ENCODE assay signal across 1 cellular context in the genomic region with DNA sequence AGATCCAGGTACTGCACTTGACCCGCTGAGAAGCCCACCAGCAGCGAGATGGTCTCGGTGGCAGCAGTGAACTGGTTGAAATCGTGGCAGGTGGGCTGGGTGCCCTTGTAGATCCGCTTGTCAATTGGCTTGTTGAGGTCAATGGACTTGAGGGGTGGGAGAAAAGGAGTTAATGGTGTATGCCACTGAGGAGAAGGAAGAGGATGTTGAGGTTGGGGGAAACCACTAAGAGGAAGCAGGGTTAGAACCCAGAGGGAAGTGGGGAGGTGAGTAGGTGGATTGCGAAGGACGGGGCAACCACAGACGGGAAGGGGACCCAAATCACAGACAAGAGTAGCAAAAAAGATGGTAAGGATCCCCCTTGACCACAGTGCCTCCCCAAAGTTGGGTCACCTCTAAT.
TF ChIP-seq lines count a peak whose summit lies in the region.

No MANE protein-coding gene starts in this region.

TF ChIP-seq in IMR-90, 13 proteins besides CTCF, POLR2A, EP300 and RAD21:
- TF ChIP-seq RFX5 (IDR thresholded peaks at IDR 0.05; ENCODE audit: low read depth, low read length) (no peak), SMC3 (IDR thresholded peaks at IDR 0.05; ENCODE audit: low read depth, low read length) (no peak), MXI1 (IDR thresholded peaks at IDR 0.05; ENCODE audit: borderline replicate concordance, low read depth, low read length) (no peak)
